Comparison of ENCODE assay signal across 22 cellular contexts in the genomic region with DNA sequence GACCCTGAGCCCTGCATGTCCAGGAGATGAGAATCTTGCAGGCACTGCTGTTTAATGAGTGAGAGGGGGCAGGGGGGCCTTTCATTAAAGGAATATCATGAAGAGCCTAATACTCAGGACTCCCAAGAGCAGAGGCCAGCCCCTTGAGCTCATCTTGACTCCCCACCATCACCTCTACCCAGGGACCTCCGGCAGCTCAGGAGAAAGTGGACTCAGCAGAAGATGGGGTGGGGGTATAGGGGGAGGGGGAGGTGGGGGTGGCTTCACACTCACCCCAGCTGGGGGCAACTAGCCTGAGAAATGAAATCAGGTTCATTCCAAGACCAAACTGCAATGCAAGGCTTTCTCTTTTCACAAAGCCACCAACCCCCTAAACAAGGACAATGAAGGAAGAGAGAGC.
"Had no signal": no experiment of that assay in that cellular context is flagged by ENCODE, and none has a peak within 500 bp of the region (broad histone marks: within the 10 kb centered on the region; RNA-seq: fewer than 3 reads in every experiment).

No MANE protein-coding gene starts in this region.

- H3K36me3 ChIP-seq: colonic mucosa, esophagus squamous epithelium, gastrocnemius medialis, gastroesophageal sphincter had no signal

- H3K27me3 Mint-ChIP-seq: effector memory CD8-positive, alpha-beta T cell had no signal

- H3K4me3 ChIP-seq: colonic mucosa, coronary artery, dorsolateral prefrontal cortex, esophagus squamous epithelium, gastrocnemius medialis, gastroesophageal sphincter had no signal

- H3K4me3 Mint-ChIP-seq: dendritic cell treated with granulocyte-macrophage colony-stimulating factor and Interleukin-4, amounts not matched to agents 40 ng/mL and 50 ng/mL, for 4 days; effector memory CD8-positive, alpha-beta T cell; endodermal cell had no signal

- H3K9me3 ChIP-seq: colonic mucosa, esophagus squamous epithelium, gastrocnemius medialis, gastroesophageal sphincter had no signal

- H3K9me3 Mint-ChIP-seq: dendritic cell treated with granulocyte-macrophage colony-stimulating factor and Interleukin-4, amounts not matched to agents 40 ng/mL and 50 ng/mL, for 4 days; endodermal cell had no signal

- H3K27ac ChIP-seq: colonic mucosa, coronary artery, dorsolateral prefrontal cortex, epithelial cell of prostate, esophagus squamous epithelium, foreskin keratinocyte, gastrocnemius medialis, gastroesophageal sphincter had no signal

- H3K27me3 ChIP-seq: colonic mucosa, esophagus squamous epithelium, foreskin keratinocyte, gastrocnemius medialis had no signal

- H3K27ac Mint-ChIP-seq: dendritic cell treated with granulocyte-macrophage colony-stimulating factor and Interleukin-4, amounts not matched to agents 40 ng/mL and 50 ng/mL, for 4 days; effector memory CD8-positive, alpha-beta T cell; endodermal cell had no signal

- H3K4me1 ChIP-seq: colonic mucosa, esophagus squamous epithelium, foreskin keratinocyte, gastrocnemius medialis, gastroesophageal sphincter had no signal

- ATAC-seq: effector memory CD8-positive, alpha-beta T cell; esophagus mucosa; foreskin keratinocyte; gastrocnemius medialis; gastroesophageal sphincter had no signal

- DNase-seq: cerebellar nuclear complex; colonic mucosa; cortex of kidney; dermis blood vessel endothelial cell; dorsolateral prefrontal cortex; effector CD4-positive, alpha-beta T cell; effector CD8-positive, alpha-beta T cell; effector memory CD4-positive, alpha-beta T cell; effector memory CD8-positive, alpha-beta T cell; endodermal cell; erythroblast; esophagus squamous epithelium; foreskin fibroblast; foreskin keratinocyte; foreskin melanocyte; gastrocnemius medialis; glutamatergic neuron had no signal
